In genomic region chr20:40393161-40393560, GRCh38 we compare ENCODE assay signal across 29 cellular contexts.
"Had no signal": no experiment of that assay in that cellular context is flagged by ENCODE, and none has a peak within 500 bp of the region (broad histone marks: within the 10 kb centered on the region; RNA-seq: fewer than 3 reads in every experiment).

No MANE protein-coding gene starts in this region.

- H3K36me3 Mint-ChIP-seq: immature natural killer cell; mesothelial cell of epicardium; naive B cell; natural killer cell; stimulated activated naive B cell treated with anti-CD40 and anti-IgM and Interleukin-4, amounts not matched to agents 10 μg/mL and 1 μg/mL and 100 μg/mL, for 72 hours had no signal

- H3K9ac ChIP-seq: parathyroid adenoma had no signal

- H3K27me3 Mint-ChIP-seq: stimulated activated naive B cell treated with anti-CD40 and anti-IgM and Interleukin-4, amounts not matched to agents 10 μg/mL and 1 μg/mL and 100 μg/mL, for 72 hours had no signal

- H3K4me3 ChIP-seq: heart left ventricle, lower lobe of right lung, psoas muscle, right lobe of liver, stomach, testis, thyroid gland, transverse colon, upper lobe of left lung, vagina had no signal

- H3K79me2 ChIP-seq: parathyroid adenoma had no signal

- H3K4me3 Mint-ChIP-seq: immature natural killer cell; mesothelial cell of epicardium; naive B cell; natural killer cell; nephron progenitor cell; stimulated activated naive B cell treated with anti-CD40 and anti-IgM and Interleukin-4, amounts not matched to agents 10 μg/mL and 1 μg/mL and 100 μg/mL, for 72 hours had no signal

- ATAC-seq: heart left ventricle; left lobe of liver; left ventricle myocardium superior; lower lobe of right lung; natural killer cell; psoas muscle; right lobe of liver; stimulated activated naive B cell treated with anti-CD40 and anti-IgM and Interleukin-4, amounts not matched to agents 10 μg/mL and 1 μg/mL and 100 μg/mL, for 72 hours; stimulated activated naive CD8-positive, alpha-beta T cell treated with anti-CD3 and anti-CD28 coated beads, Interleukin-15, Interleukin-2, amounts not matched to agents 100 U/mL and 50 U/mL, for 24 hours had no signal

- H2AFZ ChIP-seq: parathyroid adenoma had no signal

- H3K27me3 ChIP-seq: right lobe of liver, stomach, testis, thyroid gland, transverse colon, upper lobe of left lung, vagina had no signal

- H3K9me3 ChIP-seq: heart left ventricle, lower lobe of right lung, psoas muscle, right lobe of liver, stomach, testis, thyroid gland, transverse colon, upper lobe of left lung, vagina had no signal

- DNase-seq: heart left ventricle; hypothalamus; immature natural killer cell; kidney; left ventricle myocardium superior; lower lobe of right lung; mammary epithelial cell; mesenchymal stem cell; naive B cell; natural killer cell; nephron progenitor cell; nucleus accumbens; psoas muscle; right lobe of liver; stimulated activated CD4-positive, alpha-beta T cell treated with anti-CD3 and anti-CD28 coated beads, Interleukin-12 subunit alpha, Interleukin-12 subunit beta, amount 100 ng/mL, for 4 hours; stimulated activated CD4-positive, alpha-beta T cell treated with anti-CD3 and anti-CD28 coated beads, Interleukin-15, amount 100 ng/mL, for 24 hours; stimulated activated CD4-positive, alpha-beta T cell treated with anti-CD3 and anti-CD28 coated beads, Interleukin-2, amount 100 ng/mL, for 24 hours; stimulated activated CD4-positive, alpha-beta T cell treated with anti-CD3 and anti-CD28 coated beads, Interleukin-4, amount 100 ng/mL, for 1 hour; stimulated activated naive B cell treated with anti-CD40 and anti-IgM and Interleukin-4, amounts not matched to agents 10 μg/mL and 1 μg/mL and 100 μg/mL, for 72 hours; stimulated activated naive CD8-positive, alpha-beta T cell treated with anti-CD3 and anti-CD28 coated beads, Interleukin-15, Interleukin-2, amounts not matched to agents 100 U/mL and 50 U/mL, for 24 hours; stomach; testis; thyroid gland; transverse colon; upper lobe of left lung had no signal

- H3K4me1 Mint-ChIP-seq: immature natural killer cell; naive B cell; natural killer cell; stimulated activated naive B cell treated with anti-CD40 and anti-IgM and Interleukin-4, amounts not matched to agents 10 μg/mL and 1 μg/mL and 100 μg/mL, for 72 hours had no signal

- H3K4me1 ChIP-seq: heart left ventricle, lower lobe of right lung, psoas muscle, right lobe of liver, stomach, testis, thyroid gland, upper lobe of left lung, vagina had no signal

- H3K27ac Mint-ChIP-seq: immature natural killer cell; mesothelial cell of epicardium; naive B cell; natural killer cell; nephron progenitor cell; stimulated activated naive B cell treated with anti-CD40 and anti-IgM and Interleukin-4, amounts not matched to agents 10 μg/mL and 1 μg/mL and 100 μg/mL, for 72 hours had no signal

- H3K36me3 ChIP-seq: heart left ventricle, lower lobe of right lung, right lobe of liver, stomach, thyroid gland, transverse colon, upper lobe of left lung, vagina had no signal

- H3K27ac ChIP-seq: heart left ventricle, lower lobe of right lung, parathyroid adenoma, psoas muscle, right lobe of liver, stomach, testis, thyroid gland, transverse colon, upper lobe of left lung, vagina had no signal
